15 cellular contexts compared by ENCODE assay signal in the genomic region with DNA sequence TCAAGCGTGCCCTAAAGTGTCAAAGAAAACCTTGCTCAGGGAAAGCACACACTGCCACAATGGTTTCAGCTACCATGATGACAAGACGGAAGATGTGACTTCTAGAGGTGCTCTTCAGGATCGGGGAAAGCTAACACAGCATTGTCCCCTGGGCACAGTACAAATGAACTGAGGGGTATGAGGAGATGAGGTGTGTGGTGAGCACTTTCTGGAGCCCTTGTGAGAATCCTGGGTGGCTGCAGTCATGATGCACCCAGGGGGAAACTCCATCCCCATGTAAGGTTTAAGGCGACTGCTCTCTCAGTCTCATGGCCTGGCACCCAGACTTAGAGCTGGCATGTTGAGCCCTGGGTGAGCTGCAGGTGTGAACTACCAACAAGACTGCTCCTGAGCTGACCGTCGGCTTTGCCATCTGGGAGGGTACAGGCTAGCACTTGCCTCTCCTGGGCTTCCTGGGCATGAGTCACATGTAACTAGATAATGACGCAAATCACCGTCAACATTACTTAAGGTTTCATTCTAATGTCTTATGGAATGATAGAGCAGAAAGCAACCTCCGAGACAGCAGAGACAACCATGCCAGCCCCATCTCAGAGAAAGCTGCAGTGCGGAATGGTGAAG.
DNase-seq lines count a peak whose midpoint lies in the region; ATAC-seq and TF ChIP-seq lines count a peak whose summit lies in the region.
"Had no signal": no experiment of that assay in that cellular context is flagged by ENCODE, and none has a peak within 500 bp of the region (broad histone marks: within the 10 kb centered on the region; RNA-seq: fewer than 3 reads in every experiment).

No MANE protein-coding gene starts in this region.

- in situ Hi-C loops in mammary epithelial cell (cut with MboI; ENCODE audit: low sequenced_read_pairs in 2 of 2), result no loop called here

- no peak for TF ChIP-seq CTCF in mammary epithelial cell (conservative IDR thresholded peaks at IDR 0.05 in 1 of 2, IDR thresholded peaks at IDR 0.05 in 1 of 2; ENCODE audit: extremely low read depth in 1 of 2, insufficient read depth in 1 of 2, low read depth in 1 of 2, low read length in 2 of 2)

- H3K4me3 ChIP-seq in BLaER1 treated with 17β-estradiol and CSF1 and Interleukin-3, amounts not matched to agents 10 nM and 100 nM, result no peak overlapping the region
- H3K4me3 ChIP-seq in mammary epithelial cell (replicated peaks in 1 of 3; ENCODE audit: insufficient read depth in 1 of 3, low read depth in 2 of 3, low read length in 3 of 3), result no peak overlapping the region
- H3K4me3 ChIP-seq in naive thymus-derived CD4-positive, alpha-beta T cell (ENCODE audit: low read length), result no peak overlapping the region
- H3K4me3 ChIP-seq: dorsolateral prefrontal cortex, thyroid gland had no signal

- TSS peak; percentile 70 for BruUV-seq in mammary epithelial cell (replicated peaks; lab: Mats Ljungman, UMichigan)

- intact Hi-C loops in mammary epithelial cell (cut with micrococcal nuclease), result loop anchor here (1.0 to 10.0 kb wide), 3 partner anchors 18 to 801 kb away; no protein-coding TSS in a partner anchor
- intact Hi-C loops in naive thymus-derived CD4-positive, alpha-beta T cell (cut with micrococcal nuclease), result no loop called here

- no peak overlapping the region for H3K4me3 Mint-ChIP-seq in naive thymus-derived CD4-positive, alpha-beta T cell
- H3K4me3 Mint-ChIP-seq: memory B cell had no signal

- DNase-seq in LoVo (ENCODE audit: low spot score) (peak; percentile 23), mammary epithelial cell (peak; percentile 98)
- DNase-seq in naive thymus-derived CD4-positive, alpha-beta T cell, result no peak
- DNase-seq in activated effector memory CD4-positive, alpha-beta T cell treated with Interleukin-2 at 50 U/mL for 16 hours, result no peak
- DNase-seq: activated CD4-positive, alpha-beta T cell treated with anti-CD3 and anti-CD28 coated beads for 4 hours; activated naive CD4-positive, alpha-beta T cell; COR-L47; dorsolateral prefrontal cortex; NCI-H446; thyroid gland had no signal

- H3K27me3 Mint-ChIP-seq in naive thymus-derived CD4-positive, alpha-beta T cell, result no peaks in the 10 kb centered on the region
- H3K27me3 Mint-ChIP-seq: memory B cell had no signal

- peak overlapping the region in 1 of 11 experiments; percentile 4; a peak in 2 of 22 replicates for H3K9ac ChIP-seq in BLaER1 treated with 17β-estradiol and CSF1 and Interleukin-3, amounts not matched to agents 10 nM and 100 nM
- peak overlapping the region; percentile 71 for H3K9ac ChIP-seq in mammary epithelial cell (ENCODE audit: insufficient read depth, low read length)

- no peaks in the 10 kb centered on the region for H3K9me3 ChIP-seq in BLaER1 treated with 17β-estradiol and CSF1 and Interleukin-3, amounts not matched to agents 10 nM and 100 nM (replicated peaks in 1 of 11)
- no peaks in the 10 kb centered on the region for H3K9me3 ChIP-seq in mammary epithelial cell (replicated peaks; ENCODE audit: insufficient read depth, low read length)
- no peaks in the 10 kb centered on the region for H3K9me3 ChIP-seq in naive thymus-derived CD4-positive, alpha-beta T cell (ENCODE audit: control insufficient read depth in 2 of 3, low read length in 3 of 3)
- H3K9me3 ChIP-seq: thyroid gland had no signal

- H3K9me3 Mint-ChIP-seq in naive thymus-derived CD4-positive, alpha-beta T cell, result no peaks in the 10 kb centered on the region
- H3K9me3 Mint-ChIP-seq: memory B cell had no signal

- peak; percentile 45 for ATAC-seq in naive thymus-derived CD4-positive, alpha-beta T cell
- ATAC-seq in HG02884 (IDR thresholded peaks at IDR 0.05; ENCODE audit: unreplicated experiment) (no peak), HG03045 (IDR thresholded peaks at IDR 0.05; ENCODE audit: unreplicated experiment) (no peak), GM18868 (IDR thresholded peaks at IDR 0.05; ENCODE audit: unreplicated experiment) (no peak)

- peak overlapping the region in 8 of 9 donors; percentile 17 to 89 (median 76) for H3K27ac Mint-ChIP-seq in naive thymus-derived CD4-positive, alpha-beta T cell
- H3K27ac Mint-ChIP-seq: memory B cell had no signal

- H3K36me3 Mint-ChIP-seq in naive thymus-derived CD4-positive, alpha-beta T cell, result peaks cover 14 to 77% (median 40%) of the 10 kb centered on the region in 5 donors

- 16% methylated on average over 9 of the region's 10 CpGs for WGBS in mammary epithelial cell (ENCODE audit: low coverage, missing lambda C conversion rate)

- H3K4me2 ChIP-seq in BLaER1 treated with 17β-estradiol and CSF1 and Interleukin-3, amounts not matched to agents 10 nM and 100 nM, result peak overlapping the region; percentile 69 to 87 (median 79); a peak in 21 of 22 replicates
- peak overlapping the region; percentile 57 for H3K4me2 ChIP-seq in mammary epithelial cell (ENCODE audit: insufficient read depth, low read depth, low read length)

- H3K36me3 ChIP-seq in BLaER1 treated with 17β-estradiol and CSF1 and Interleukin-3, amounts not matched to agents 10 nM and 100 nM, result peaks cover 98 to 100% (median 100%) of the 10 kb centered on the region in 11 experiments
- H3K36me3 ChIP-seq in mammary epithelial cell (ENCODE audit: insufficient read depth, low read length), result peaks cover 17% of the 10 kb centered on the region
- peaks cover 0 to 55% (median 10%) of the 10 kb centered on the region in 3 experiments for H3K36me3 ChIP-seq in naive thymus-derived CD4-positive, alpha-beta T cell (ENCODE audit: control insufficient read depth in 2 of 3, insufficient read depth in 3 of 3, low read length in 3 of 3)
- H3K36me3 ChIP-seq: thyroid gland had no signal

- H3K4me1 ChIP-seq in BLaER1 treated with 17β-estradiol and CSF1 and Interleukin-3, amounts not matched to agents 10 nM and 100 nM, result peaks cover 91 to 100% (median 100%) of the 10 kb centered on the region in 10 experiments
- peaks cover 93% of the 10 kb centered on the region for H3K4me1 ChIP-seq in mammary epithelial cell (ENCODE audit: insufficient read depth, low read length)
- H3K4me1 ChIP-seq in naive thymus-derived CD4-positive, alpha-beta T cell (ENCODE audit: control insufficient read depth in 2 of 2, insufficient read depth in 2 of 2, low read length in 2 of 2), result peaks cover 30 to 39% of the 10 kb centered on the region in 2 donors

- CTCF ChIA-PET in mammary epithelial cell (lab: Charles Lee; ENCODE audit: low non-redundant PET), result interaction anchor here (0.6 kb wide), 1 partner anchor 19 kb away, joined by 5 read pairs; no protein-coding TSS in a partner anchor
- CTCF ChIA-PET in naive thymus-derived CD4-positive, alpha-beta T cell (lab: Charles Lee), result no interaction called here

- peaks cover 66% of the 10 kb centered on the region for H3K79me2 ChIP-seq in mammary epithelial cell (ENCODE audit: insufficient read depth, low read length)

- peaks cover 41 to 96% (median 90%) of the 10 kb centered on the region in 7 donors for H3K4me1 Mint-ChIP-seq in naive thymus-derived CD4-positive, alpha-beta T cell

- peak overlapping the region in 3 of 11 experiments; percentile 4 to 11 (median 7); a peak in 2 of 22 replicates for H3K27ac ChIP-seq in BLaER1 treated with 17β-estradiol and CSF1 and Interleukin-3, amounts not matched to agents 10 nM and 100 nM
- H3K27ac ChIP-seq in mammary epithelial cell (ENCODE audit: insufficient read depth, low read depth, low read length), result peak overlapping the region; percentile 94
- no peak overlapping the region for H3K27ac ChIP-seq in naive thymus-derived CD4-positive, alpha-beta T cell (ENCODE audit: low read depth, low read length)
- H3K27ac ChIP-seq: dorsolateral prefrontal cortex, thyroid gland had no signal

- peaks cover 99 to 100% (median 100%) of the 10 kb centered on the region in 11 experiments for H4K20me1 ChIP-seq in BLaER1 treated with 17β-estradiol and CSF1 and Interleukin-3, amounts not matched to agents 10 nM and 100 nM
- H4K20me1 ChIP-seq in mammary epithelial cell (ENCODE audit: insufficient read depth, low read length), result no peaks in the 10 kb centered on the region

- H3K27me3 ChIP-seq in BLaER1 treated with 17β-estradiol and CSF1 and Interleukin-3, amounts not matched to agents 10 nM and 100 nM, result no peaks in the 10 kb centered on the region; a peak in 1 of 22 replicates
- no peaks in the 10 kb centered on the region for H3K27me3 ChIP-seq in mammary epithelial cell (ENCODE audit: insufficient read depth, low read length)
- H3K27me3 ChIP-seq in naive thymus-derived CD4-positive, alpha-beta T cell (ENCODE audit: control insufficient read depth in 2 of 2, insufficient read depth in 2 of 2, low read length in 2 of 2), result no peaks in the 10 kb centered on the region
- H3K27me3 ChIP-seq: thyroid gland had no signal

- dilution Hi-C loops in mammary epithelial cell (cut with HindIII; ENCODE audit: low sequenced_read_pairs), result no loop called here

- POLR2A ChIA-PET in naive thymus-derived CD4-positive, alpha-beta T cell (lab: Charles Lee), result no interaction called here

- no peak overlapping the region for H2AFZ ChIP-seq in mammary epithelial cell (ENCODE audit: low read depth, low read length)

Comparison
In these comparisons a context has a peak if more than half of its experiments do, and no peak if none do; other contexts are left out.
1. DNase-seq: peak in LoVo (single experiment) and mammary epithelial cell (single experiment); none in naive thymus-derived CD4-positive, alpha-beta T cell (0 of 9) and activated effector memory CD4-positive, alpha-beta T cell treated with Interleukin-2 at 50 U/mL for 16 hours (single experiment).